8 cellular contexts compared by ENCODE assay signal in the genomic region with DNA sequence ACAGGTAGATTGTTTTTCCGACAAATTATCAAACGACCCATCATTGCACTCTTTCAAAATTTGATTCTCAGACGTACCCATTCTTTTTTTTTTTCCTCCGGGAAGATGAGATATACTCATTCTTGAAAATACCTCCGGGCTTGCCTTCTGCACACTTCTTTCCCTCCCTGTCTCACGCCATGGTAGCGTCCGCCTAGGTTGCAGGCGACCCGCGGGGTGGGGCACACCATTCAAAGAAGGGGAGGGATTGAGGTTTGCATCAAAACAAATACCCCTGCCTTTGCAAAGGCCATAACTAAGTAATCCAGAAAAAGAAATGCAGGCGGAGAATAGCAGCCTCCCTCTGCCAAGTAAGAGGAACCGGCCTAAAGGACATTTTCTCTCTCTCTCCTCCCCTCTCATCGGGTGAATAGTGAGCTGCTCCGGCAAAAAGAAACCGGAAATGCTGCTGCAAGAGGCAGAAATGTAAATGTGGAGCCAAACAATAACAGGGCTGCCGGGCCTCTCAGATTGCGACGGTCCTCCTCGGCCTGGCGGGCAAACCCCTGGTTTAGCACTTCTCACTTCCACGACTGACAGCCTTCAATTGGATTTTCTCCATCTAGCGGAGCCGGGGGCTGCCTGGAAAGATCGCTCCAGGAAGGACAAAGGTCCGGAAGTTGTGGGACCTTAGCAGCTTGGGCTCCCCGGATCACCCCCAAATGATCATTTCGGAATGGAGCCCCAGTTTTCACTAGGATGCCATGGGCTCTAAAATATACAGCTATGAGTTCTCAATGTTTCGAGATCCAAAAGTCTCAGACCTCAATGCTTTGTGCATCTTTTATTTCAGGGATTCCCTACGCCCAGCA. TPM values are rescaled to one million over a fixed set of nuclear protein-coding genes. Genes with fewer than 3 reads are reported as not detected.
DNase-seq lines count a peak whose midpoint lies in the region; ATAC-seq, FAIRE-seq and TF ChIP-seq lines count a peak whose summit lies in the region.

No MANE protein-coding gene starts in this region.

- H3K27me3 Mint-ChIP-seq in activated CD4-positive, alpha-beta T cell treated with anti-CD3 and anti-CD28 coated beads, Interleukin-2, amount 10 ng/mL, durations not matched to agents 24 days and 14 days = no peaks in the 10 kb centered on the region

- peak overlapping the region; percentile 76 for H3K4me2 ChIP-seq in HepG2 (ENCODE audit: low read depth, low read length)

- H3K4me3 Mint-ChIP-seq in activated CD4-positive, alpha-beta T cell treated with anti-CD3 and anti-CD28 coated beads, Interleukin-2, amount 10 ng/mL, durations not matched to agents 24 days and 14 days = peak overlapping the region; percentile 93

- intact Hi-C loops in activated CD4-positive, alpha-beta T cell treated with anti-CD3 and anti-CD28 coated beads, Interleukin-2, amount 10 ng/mL, durations not matched to agents 24 days and 14 days (cut with micrococcal nuclease) = loop anchor here (1.0 to 10.0 kb wide), 14 partner anchors 36 to 468 kb away; a partner anchor contains a TSS
- intact Hi-C loops in HepG2 (cut with micrococcal nuclease; ENCODE audit: unreplicated experiment) = loop anchor here (5.0 kb wide), 2 partner anchors 54 to 114 kb away; a partner anchor contains a TSS

- peaks cover 53% of the 10 kb centered on the region for H3K79me2 ChIP-seq in HepG2 (ENCODE audit: insufficient read depth, low read length)

- no peak for TF ChIP-seq CTCF in AG09319 (IDR thresholded peaks at IDR 0.05; ENCODE audit: low read depth, low read length)
- no peak for TF ChIP-seq CTCF in HepG2 (CRISPR knock-in tag; IDR thresholded peaks at IDR 0.05)

- peak overlapping the region; percentile 95 for H3K27ac ChIP-seq in HepG2 (ENCODE audit: extremely low read length, insufficient read depth, low read length)

- no peaks in the 10 kb centered on the region for H3K9me3 ChIP-seq in HepG2 (ENCODE audit: low read length)

- ATAC-seq in GM19023 (IDR thresholded peaks at IDR 0.05; ENCODE audit: unreplicated experiment) (peak; percentile 49), HG03354 (IDR thresholded peaks at IDR 0.05; ENCODE audit: poor library complexity, severe bottlenecking, unreplicated experiment) (peak; percentile 51), HepG2 (peak; percentile 62)

- peaks cover 28% of the 10 kb centered on the region for H3K4me1 Mint-ChIP-seq in activated CD4-positive, alpha-beta T cell treated with anti-CD3 and anti-CD28 coated beads, Interleukin-2, amount 10 ng/mL, durations not matched to agents 24 days and 14 days

- in situ Hi-C loops in HepG2 (cut with HindIII; ENCODE audit: extremely low pct_ligation_motif_present, low pct_unique_long_range_greater_than_20kb) = loop anchor here (5.0 kb wide), 2 partner anchors 54 to 99 kb away; a partner anchor contains a TSS

- no peak for TF ChIP-seq EP300 in HepG2 (IDR thresholded peaks at IDR 0.05; ENCODE audit: low read depth in 2 of 2, low read length in 2 of 2)
- no peak for TF ChIP-seq EP300 in HepG2 (CRISPR knock-in tag; IDR thresholded peaks at IDR 0.05; ENCODE audit: borderline replicate concordance)

- no peaks in the 10 kb centered on the region; a peak in 1 of 5 replicates for H3K27me3 ChIP-seq in HepG2 (ENCODE audit: control insufficient read depth in 1 of 2, insufficient read depth in 2 of 2, low read length in 2 of 2)

- peak overlapping the region; percentile 93 to 98 (median 95) for H3K4me3 ChIP-seq in HepG2 (replicated peaks in 1 of 3; ENCODE audit: insufficient read depth in 1 of 3, low read depth in 2 of 3, low read length in 3 of 3)

- POLR2A ChIA-PET in HepG2 (lab: Yijun Ruan, JAX) = interaction anchor here (0.7 to 5.5 kb wide), 42 partner anchors 9 to 1351 kb away, joined by 3 to 89 read pairs (median 6); a partner anchor contains a TSS

- H3K4me1 ChIP-seq in HepG2 (ENCODE audit: insufficient read depth, low read length) = peaks cover 33% of the 10 kb centered on the region

- TF ChIP-seq RAD21 in HepG2 (CRISPR knock-in tag; IDR thresholded peaks at IDR 0.05) = no peak

- H3K9ac ChIP-seq in HepG2 (ENCODE audit: insufficient read depth, low read depth, low read length) = peak overlapping the region; percentile 97

- H4K20me1 ChIP-seq in HepG2 (ENCODE audit: insufficient read depth, low read length) = no peaks in the 10 kb centered on the region; the same call in 1 of the 2 replicates

- TSS peak; percentile 89 for BruUV-seq in HepG2 (replicated peaks; lab: Mats Ljungman, UMichigan)

- FAIRE-seq in HepG2 (lab: Jason Lieb, UNC) = no peak

- DNase-seq in AG09319 (ENCODE audit: extremely low read depth, low read depth) = peak; percentile 49
- peak; percentile 70 for DNase-seq in NCI-H510A (lab: John Stamatoyannopoulos, UW)
- peak; percentile 94 for DNase-seq in activated CD4-positive, alpha-beta T cell treated with anti-CD3 and anti-CD28 coated beads, Interleukin-2, amount 10 ng/mL, durations not matched to agents 24 days and 14 days
- DNase-seq in dedifferentiated amniotic fluid mesenchymal stem cell (ENCODE audit: extremely low spot score) = peak; percentile 80
- DNase-seq in HepG2 (ENCODE audit: low spot score) = peak; percentile 77
- peak; percentile 76 for DNase-seq in stimulated activated CD4-positive, alpha-beta T cell treated with anti-CD3 and anti-CD28 coated beads, Interleukin-4, amount 100 ng/mL, for 1 hour

- H3K9me3 Mint-ChIP-seq in activated CD4-positive, alpha-beta T cell treated with anti-CD3 and anti-CD28 coated beads, Interleukin-2, amount 10 ng/mL, durations not matched to agents 24 days and 14 days = no peaks in the 10 kb centered on the region

- H3K27ac Mint-ChIP-seq in activated CD4-positive, alpha-beta T cell treated with anti-CD3 and anti-CD28 coated beads, Interleukin-2, amount 10 ng/mL, durations not matched to agents 24 days and 14 days = peak overlapping the region; percentile 97

- H2AFZ ChIP-seq in HepG2 (ENCODE audit: low read length) = no peak overlapping the region

- H3K36me3 Mint-ChIP-seq in activated CD4-positive, alpha-beta T cell treated with anti-CD3 and anti-CD28 coated beads, Interleukin-2, amount 10 ng/mL, durations not matched to agents 24 days and 14 days (ENCODE audit: low read depth) = peaks cover 35% of the 10 kb centered on the region

- WGBS in HepG2 (ENCODE audit: low lambda C conversion rate) = 1% methylated on average over 21 of the region's 30 CpGs

- CTCF ChIA-PET in HepG2 (lab: Yijun Ruan, JAX; ENCODE audit: low intra/inter-chr PET ratio, low total read pairs) = interaction anchor here (1.8 kb wide), 1 partner anchor 52 kb away, joined by 12 read pairs; no protein-coding TSS in a partner anchor

- no peaks in the 10 kb centered on the region; a peak in 1 of 5 replicates for H3K36me3 ChIP-seq in HepG2 (replicated peaks in 1 of 2; ENCODE audit: control insufficient read depth in 1 of 2, insufficient read depth in 2 of 2, low read length in 2 of 2)

- TF ChIP-seq POLR2A in HepG2 (IDR thresholded peaks at IDR 0.05; ENCODE audit: insufficient read depth in 1 of 2, low read depth in 2 of 2, low read length in 2 of 2) = peak; percentile 75 to 87

RNA-seq across cellular contexts. Expression of a gene that starts 0.8 kb away (rescaled TPM):
- total RNA-seq in activated CD4-positive, alpha-beta T cell treated with anti-CD3 and anti-CD28 coated beads, Interleukin-2, amount 10 ng/mL, durations not matched to agents 24 days and 14 days = 177 and 178 TPM in 2 replicates
- 29.9 and 35.0 TPM in 2 replicates for total RNA-seq in HepG2 (2016; rRNA removed; fragmentation: Illumina TruSeq; extraction: Trizol)
- total RNA-seq in HepG2 (2016; cell fraction: cytosol; rRNA removed; fragmentation: Illumina TruSeq; extraction: Trizol; ENCODE audit: low read depth) = 7.4 and 8.1 TPM in 2 replicates
- 30.5 and 32.0 TPM in 2 replicates for total RNA-seq in HepG2 (2016; cell fraction: insoluble cytoplasmic fraction; rRNA removed; fragmentation: Illumina TruSeq; extraction: Trizol)
- total RNA-seq in HepG2 (2016; cell fraction: membrane; rRNA removed; fragmentation: Illumina TruSeq; extraction: Trizol) = 23.8 and 26.1 TPM in 2 replicates
- 19.9 and 21.8 TPM in 2 replicates for total RNA-seq in HepG2 (2016; cell fraction: nucleus; rRNA removed; fragmentation: Illumina TruSeq; extraction: Trizol)
- polyA plus RNA-seq in HepG2 (2011; rRNA removed) = 17.1 and 19.8 TPM in 2 replicates
- polyA plus RNA-seq in HepG2 (2011; cell fraction: cytosol; rRNA removed) = 14.9 and 15.3 TPM in 2 replicates
- polyA plus RNA-seq in HepG2 (2011; cell fraction: nucleus; rRNA removed) = 24.8 and 25.1 TPM in 2 replicates
- polyA plus RNA-seq in HepG2 (2012) = 23.2 and 32.7 TPM in 2 replicates
- polyA plus RNA-seq in HepG2 (2016; cell fraction: cytosol; fragmentation: Illumina TruSeq; extraction: Trizol; ENCODE audit: low read depth) = 4.3 and 5.3 TPM in 2 replicates
- polyA plus RNA-seq in HepG2 (2016; cell fraction: insoluble cytoplasmic fraction; fragmentation: Illumina TruSeq; extraction: Trizol; ENCODE audit: low read depth) = 40.7 and 45.0 TPM in 2 replicates
- polyA plus RNA-seq in HepG2 (2016; cell fraction: membrane; fragmentation: Illumina TruSeq; extraction: Trizol; ENCODE audit: low read depth) = 13.3 and 15.8 TPM in 2 replicates
- 36.9 and 39.3 TPM in 2 replicates for polyA plus RNA-seq in HepG2 (2016; cell fraction: nucleus; fragmentation: Illumina TruSeq; extraction: Trizol; ENCODE audit: insufficient read depth, low read depth)
- 22.4 and 24.9 TPM in 2 replicates for polyA minus RNA-seq in HepG2 (2011; rRNA and poly(A)+ RNA removed; ENCODE audit: low replicate concordance)
- 18.2 and 23.9 TPM in 2 replicates for polyA minus RNA-seq in HepG2 (2011; cell fraction: cytosol; rRNA and poly(A)+ RNA removed)
- polyA minus RNA-seq in HepG2 (2011; cell fraction: nucleus; rRNA and poly(A)+ RNA removed) = 13.0 and 14.8 TPM in 2 replicates

RNA-seq across cellular contexts. Expression of a gene that starts 1.8 kb away (rescaled TPM):
- 33.8 and 35.0 TPM in 2 replicates for total RNA-seq in activated CD4-positive, alpha-beta T cell treated with anti-CD3 and anti-CD28 coated beads, Interleukin-2, amount 10 ng/mL, durations not matched to agents 24 days and 14 days
- 18.1 and 19.5 TPM in 2 replicates for total RNA-seq in HepG2 (2016; rRNA removed; fragmentation: Illumina TruSeq; extraction: Trizol)
- 8.6 and 9.4 TPM in 2 replicates for total RNA-seq in HepG2 (2016; cell fraction: cytosol; rRNA removed; fragmentation: Illumina TruSeq; extraction: Trizol; ENCODE audit: low read depth)
- 17.9 and 22.2 TPM in 2 replicates for total RNA-seq in HepG2 (2016; cell fraction: insoluble cytoplasmic fraction; rRNA removed; fragmentation: Illumina TruSeq; extraction: Trizol)
- total RNA-seq in HepG2 (2016; cell fraction: membrane; rRNA removed; fragmentation: Illumina TruSeq; extraction: Trizol) = 8.1 and 11.5 TPM in 2 replicates
- 12.1 and 15.8 TPM in 2 replicates for total RNA-seq in HepG2 (2016; cell fraction: nucleus; rRNA removed; fragmentation: Illumina TruSeq; extraction: Trizol)
- 7.0 and 7.2 TPM in 2 replicates for polyA plus RNA-seq in HepG2 (2011; rRNA removed)
- polyA plus RNA-seq in HepG2 (2011; cell fraction: cytosol; rRNA removed) = 4.4 and 7.1 TPM in 2 replicates
- 11.7 and 15.9 TPM in 2 replicates for polyA plus RNA-seq in HepG2 (2011; cell fraction: nucleus; rRNA removed)
- 5.6 and 6.3 TPM in 2 replicates for polyA plus RNA-seq in HepG2 (2012)
- polyA plus RNA-seq in HepG2 (2016; cell fraction: cytosol; fragmentation: Illumina TruSeq; extraction: Trizol; ENCODE audit: low read depth) = 7.7 and 8.3 TPM in 2 replicates
- 16.8 and 21.2 TPM in 2 replicates for polyA plus RNA-seq in HepG2 (2016; cell fraction: insoluble cytoplasmic fraction; fragmentation: Illumina TruSeq; extraction: Trizol; ENCODE audit: low read depth)
- polyA plus RNA-seq in HepG2 (2016; cell fraction: membrane; fragmentation: Illumina TruSeq; extraction: Trizol; ENCODE audit: low read depth) = 8.3 and 11.4 TPM in 2 replicates
- 20.5 and 21.7 TPM in 2 replicates for polyA plus RNA-seq in HepG2 (2016; cell fraction: nucleus; fragmentation: Illumina TruSeq; extraction: Trizol; ENCODE audit: insufficient read depth, low read depth)
- polyA minus RNA-seq in HepG2 (2011; rRNA and poly(A)+ RNA removed; ENCODE audit: low replicate concordance) = 11.5 and 30.5 TPM in 2 replicates
- polyA minus RNA-seq in HepG2 (2011; cell fraction: cytosol; rRNA and poly(A)+ RNA removed) = 4.7 and 5.5 TPM in 2 replicates
- 6.0 and 6.4 TPM in 2 replicates for polyA minus RNA-seq in HepG2 (2011; cell fraction: nucleus; rRNA and poly(A)+ RNA removed)

RNA-seq across cellular contexts. Expression of a gene that starts 18.6 kb away (rescaled TPM):
- total RNA-seq in activated CD4-positive, alpha-beta T cell treated with anti-CD3 and anti-CD28 coated beads, Interleukin-2, amount 10 ng/mL, durations not matched to agents 24 days and 14 days = 0.05 TPM in 1 of 2 replicates, not detected in the other
- total RNA-seq in HepG2 (2016; rRNA removed; fragmentation: Illumina TruSeq; extraction: Trizol) = 0.07 TPM in 1 of 2 replicates, not detected in the other
- not detected in 2 replicates for total RNA-seq in HepG2 (2016; cell fraction: cytosol; rRNA removed; fragmentation: Illumina TruSeq; extraction: Trizol; ENCODE audit: low read depth)
- not detected in 2 replicates for total RNA-seq in HepG2 (2016; cell fraction: insoluble cytoplasmic fraction; rRNA removed; fragmentation: Illumina TruSeq; extraction: Trizol)
- 0.06 and 0.14 TPM in 2 replicates for total RNA-seq in HepG2 (2016; cell fraction: membrane; rRNA removed; fragmentation: Illumina TruSeq; extraction: Trizol)
- total RNA-seq in HepG2 (2016; cell fraction: nucleus; rRNA removed; fragmentation: Illumina TruSeq; extraction: Trizol) = not detected in 2 replicates
- polyA plus RNA-seq in HepG2 (2011; rRNA removed) = 0.18 and 0.25 TPM in 2 replicates
- polyA plus RNA-seq in HepG2 (2011; cell fraction: cytosol; rRNA removed) = 0.24 and 0.29 TPM in 2 replicates
- polyA plus RNA-seq in HepG2 (2011; cell fraction: nucleus; rRNA removed) = 0.27 and 0.40 TPM in 2 replicates
- 0.12 and 0.17 TPM in 2 replicates for polyA plus RNA-seq in HepG2 (2012)
- 0.03 TPM in 1 of 2 replicates, not detected in the other for polyA plus RNA-seq in HepG2 (2016; cell fraction: cytosol; fragmentation: Illumina TruSeq; extraction: Trizol; ENCODE audit: low read depth)
- 0.13 and 0.14 TPM in 2 replicates for polyA plus RNA-seq in HepG2 (2016; cell fraction: insoluble cytoplasmic fraction; fragmentation: Illumina TruSeq; extraction: Trizol; ENCODE audit: low read depth)
- 0.07 TPM in 1 of 2 replicates, not detected in the other for polyA plus RNA-seq in HepG2 (2016; cell fraction: membrane; fragmentation: Illumina TruSeq; extraction: Trizol; ENCODE audit: low read depth)
- 0.14 and 0.19 TPM in 2 replicates for polyA plus RNA-seq in HepG2 (2016; cell fraction: nucleus; fragmentation: Illumina TruSeq; extraction: Trizol; ENCODE audit: insufficient read depth, low read depth)
- polyA minus RNA-seq in HepG2 (2011; rRNA and poly(A)+ RNA removed; ENCODE audit: low replicate concordance) = 0.18 and 0.21 TPM in 2 replicates
- polyA minus RNA-seq in HepG2 (2011; cell fraction: cytosol; rRNA and poly(A)+ RNA removed) = 0.20 and 0.26 TPM in 2 replicates
- not detected in 2 replicates for polyA minus RNA-seq in HepG2 (2011; cell fraction: nucleus; rRNA and poly(A)+ RNA removed)

RNA-seq across cellular contexts. Expression of a gene that starts 31.1 kb away (rescaled TPM):
- total RNA-seq in activated CD4-positive, alpha-beta T cell treated with anti-CD3 and anti-CD28 coated beads, Interleukin-2, amount 10 ng/mL, durations not matched to agents 24 days and 14 days = not detected in 2 replicates
- total RNA-seq in HepG2 (2016; rRNA removed; fragmentation: Illumina TruSeq; extraction: Trizol) = not detected in 2 replicates
- not detected in 2 replicates for total RNA-seq in HepG2 (2016; cell fraction: cytosol; rRNA removed; fragmentation: Illumina TruSeq; extraction: Trizol; ENCODE audit: low read depth)
- under 0.01 TPM in 1 of 2 replicates, not detected in the other for total RNA-seq in HepG2 (2016; cell fraction: insoluble cytoplasmic fraction; rRNA removed; fragmentation: Illumina TruSeq; extraction: Trizol)
- not detected in 2 replicates for total RNA-seq in HepG2 (2016; cell fraction: membrane; rRNA removed; fragmentation: Illumina TruSeq; extraction: Trizol)
- not detected in 2 replicates for total RNA-seq in HepG2 (2016; cell fraction: nucleus; rRNA removed; fragmentation: Illumina TruSeq; extraction: Trizol)
- polyA plus RNA-seq in HepG2 (2011; rRNA removed) = not detected in 2 replicates
- polyA plus RNA-seq in HepG2 (2011; cell fraction: cytosol; rRNA removed) = under 0.01 and 0.01 TPM in 2 replicates
- polyA plus RNA-seq in HepG2 (2011; cell fraction: nucleus; rRNA removed) = 0.03 and 0.05 TPM in 2 replicates
- 0.01 and 0.04 TPM in 2 replicates for polyA plus RNA-seq in HepG2 (2012)
- not detected in 2 replicates for polyA plus RNA-seq in HepG2 (2016; cell fraction: cytosol; fragmentation: Illumina TruSeq; extraction: Trizol; ENCODE audit: low read depth)
- polyA plus RNA-seq in HepG2 (2016; cell fraction: insoluble cytoplasmic fraction; fragmentation: Illumina TruSeq; extraction: Trizol; ENCODE audit: low read depth) = not detected in 2 replicates
- not detected in 2 replicates for polyA plus RNA-seq in HepG2 (2016; cell fraction: membrane; fragmentation: Illumina TruSeq; extraction: Trizol; ENCODE audit: low read depth)
- polyA plus RNA-seq in HepG2 (2016; cell fraction: nucleus; fragmentation: Illumina TruSeq; extraction: Trizol; ENCODE audit: insufficient read depth, low read depth) = not detected in 2 replicates
- 5.1 TPM in 1 of 2 replicates, not detected in the other for polyA minus RNA-seq in HepG2 (2011; rRNA and poly(A)+ RNA removed; ENCODE audit: low replicate concordance)
- not detected in 2 replicates for polyA minus RNA-seq in HepG2 (2011; cell fraction: cytosol; rRNA and poly(A)+ RNA removed)
- polyA minus RNA-seq in HepG2 (2011; cell fraction: nucleus; rRNA and poly(A)+ RNA removed) = under 0.01 TPM in 1 of 2 replicates, not detected in the other

RNA-seq across cellular contexts. Expression of a gene that starts 35.7 kb away (rescaled TPM):
- 0.14 and 0.37 TPM in 2 replicates for total RNA-seq in activated CD4-positive, alpha-beta T cell treated with anti-CD3 and anti-CD28 coated beads, Interleukin-2, amount 10 ng/mL, durations not matched to agents 24 days and 14 days
- not detected in 2 replicates for total RNA-seq in HepG2 (2016; rRNA removed; fragmentation: Illumina TruSeq; extraction: Trizol)
- not detected in 2 replicates for total RNA-seq in HepG2 (2016; cell fraction: cytosol; rRNA removed; fragmentation: Illumina TruSeq; extraction: Trizol; ENCODE audit: low read depth)
- not detected in 2 replicates for total RNA-seq in HepG2 (2016; cell fraction: insoluble cytoplasmic fraction; rRNA removed; fragmentation: Illumina TruSeq; extraction: Trizol)
- total RNA-seq in HepG2 (2016; cell fraction: membrane; rRNA removed; fragmentation: Illumina TruSeq; extraction: Trizol) = not detected in 2 replicates
- not detected in 2 replicates for total RNA-seq in HepG2 (2016; cell fraction: nucleus; rRNA removed; fragmentation: Illumina TruSeq; extraction: Trizol)
- polyA plus RNA-seq in HepG2 (2011; rRNA removed) = 0.04 TPM in 1 of 2 replicates, not detected in the other
- 0.03 TPM in 1 of 2 replicates, not detected in the other for polyA plus RNA-seq in HepG2 (2011; cell fraction: cytosol; rRNA removed)
- polyA plus RNA-seq in HepG2 (2011; cell fraction: nucleus; rRNA removed) = not detected in 2 replicates
- polyA plus RNA-seq in HepG2 (2012) = 0.12 and 0.25 TPM in 2 replicates
- not detected in 2 replicates for polyA plus RNA-seq in HepG2 (2016; cell fraction: cytosol; fragmentation: Illumina TruSeq; extraction: Trizol; ENCODE audit: low read depth)
- polyA plus RNA-seq in HepG2 (2016; cell fraction: insoluble cytoplasmic fraction; fragmentation: Illumina TruSeq; extraction: Trizol; ENCODE audit: low read depth) = 0.51 TPM in 1 of 2 replicates, not detected in the other
- polyA plus RNA-seq in HepG2 (2016; cell fraction: membrane; fragmentation: Illumina TruSeq; extraction: Trizol; ENCODE audit: low read depth) = not detected in 2 replicates
- polyA plus RNA-seq in HepG2 (2016; cell fraction: nucleus; fragmentation: Illumina TruSeq; extraction: Trizol; ENCODE audit: insufficient read depth, low read depth) = 0.19 TPM in 1 of 2 replicates, not detected in the other
- not detected in 2 replicates for polyA minus RNA-seq in HepG2 (2011; rRNA and poly(A)+ RNA removed; ENCODE audit: low replicate concordance)
- not detected in 2 replicates for polyA minus RNA-seq in HepG2 (2011; cell fraction: cytosol; rRNA and poly(A)+ RNA removed)
- polyA minus RNA-seq in HepG2 (2011; cell fraction: nucleus; rRNA and poly(A)+ RNA removed) = not detected in 2 replicates

Comparison
In these comparisons a context has a peak if more than half of its experiments do, and no peak if none do; other contexts are left out.
1. Peak in every context shown above with its lines: DNase-seq, ATAC-seq, H3K4me3 ChIP-seq and H3K27ac ChIP-seq.